ENCODE assay signal across 1 cellular context in genomic region chr5:93572101-93572772, GRCh38.
TF ChIP-seq lines count a peak whose summit lies in the region.

No MANE protein-coding gene starts in this region.

TF ChIP-seq in HepG2, 621 proteins besides CTCF, POLR2A, EP300 and RAD21 (continued from another document):
- TF ChIP-seq ZNF407 (CRISPR knock-in tag; IDR thresholded peaks at IDR 0.05; ENCODE audit: not compliant biosample characterization) (no peak), SRY (CRISPR knock-in tag; IDR thresholded peaks at IDR 0.05) (no peak), TBX2 (CRISPR knock-in tag; IDR thresholded peaks at IDR 0.05; ENCODE audit: borderline replicate concordance) (no peak), MAFK (conservative IDR thresholded peaks at IDR 0.05 in 1 of 2, IDR thresholded peaks at IDR 0.05 in 1 of 2; ENCODE audit: low read length in 2 of 2) (no peak), ZNF75D (CRISPR knock-in tag; IDR thresholded peaks at IDR 0.05; ENCODE audit: borderline replicate concordance) (no peak), FOXO4 (CRISPR knock-in tag; conservative IDR thresholded peaks at IDR 0.05) (no peak), ZNF326 (CRISPR knock-in tag; IDR thresholded peaks at IDR 0.05; ENCODE audit: borderline replicate concordance) (no peak), NCOA1 (CRISPR knock-in tag; IDR thresholded peaks at IDR 0.05) (no peak), SAFB2 (CRISPR knock-in tag; IDR thresholded peaks at IDR 0.05; ENCODE audit: borderline replicate concordance, low read depth) (no peak), HNF4G (IDR thresholded peaks at IDR 0.05; ENCODE audit: borderline replicate concordance, low read depth, low read length) (no peak), HNF4G (CRISPR knock-in tag; IDR thresholded peaks at IDR 0.05; ENCODE audit: borderline replicate concordance, low read depth) (no peak), ZNF737 (CRISPR knock-in tag; IDR thresholded peaks at IDR 0.05; ENCODE audit: borderline replicate concordance) (no peak), UBTF (CRISPR knock-in tag; IDR thresholded peaks at IDR 0.05) (0 out of 2 replicates have a peak, but pooled peaks have one; percentile 9), ZNF34 (CRISPR knock-in tag; IDR thresholded peaks at IDR 0.05; ENCODE audit: borderline replicate concordance) (no peak), MAX (IDR thresholded peaks at IDR 0.05) (peak; percentile 69), KDM6A (CRISPR knock-in tag; IDR thresholded peaks at IDR 0.05; ENCODE audit: low read depth) (no peak), POGK (CRISPR knock-in tag; conservative IDR thresholded peaks at IDR 0.05) (no peak), BRF2 (CRISPR knock-in tag; IDR thresholded peaks at IDR 0.05) (no peak), ZNF512B (CRISPR knock-in tag; IDR thresholded peaks at IDR 0.05; ENCODE audit: borderline replicate concordance) (no peak), SETDB1 (CRISPR knock-in tag; IDR thresholded peaks at IDR 0.05; ENCODE audit: borderline replicate concordance) (no peak), ZNF350 (CRISPR knock-in tag; IDR thresholded peaks at IDR 0.05; ENCODE audit: borderline replicate concordance, low read depth) (0 out of 2 replicates have a peak, but pooled peaks have one; percentile 27)
TF ChIP-seq in HepG2: peak in this region for 8.
